1 cellular context compared by ENCODE assay signal in the genomic region with DNA sequence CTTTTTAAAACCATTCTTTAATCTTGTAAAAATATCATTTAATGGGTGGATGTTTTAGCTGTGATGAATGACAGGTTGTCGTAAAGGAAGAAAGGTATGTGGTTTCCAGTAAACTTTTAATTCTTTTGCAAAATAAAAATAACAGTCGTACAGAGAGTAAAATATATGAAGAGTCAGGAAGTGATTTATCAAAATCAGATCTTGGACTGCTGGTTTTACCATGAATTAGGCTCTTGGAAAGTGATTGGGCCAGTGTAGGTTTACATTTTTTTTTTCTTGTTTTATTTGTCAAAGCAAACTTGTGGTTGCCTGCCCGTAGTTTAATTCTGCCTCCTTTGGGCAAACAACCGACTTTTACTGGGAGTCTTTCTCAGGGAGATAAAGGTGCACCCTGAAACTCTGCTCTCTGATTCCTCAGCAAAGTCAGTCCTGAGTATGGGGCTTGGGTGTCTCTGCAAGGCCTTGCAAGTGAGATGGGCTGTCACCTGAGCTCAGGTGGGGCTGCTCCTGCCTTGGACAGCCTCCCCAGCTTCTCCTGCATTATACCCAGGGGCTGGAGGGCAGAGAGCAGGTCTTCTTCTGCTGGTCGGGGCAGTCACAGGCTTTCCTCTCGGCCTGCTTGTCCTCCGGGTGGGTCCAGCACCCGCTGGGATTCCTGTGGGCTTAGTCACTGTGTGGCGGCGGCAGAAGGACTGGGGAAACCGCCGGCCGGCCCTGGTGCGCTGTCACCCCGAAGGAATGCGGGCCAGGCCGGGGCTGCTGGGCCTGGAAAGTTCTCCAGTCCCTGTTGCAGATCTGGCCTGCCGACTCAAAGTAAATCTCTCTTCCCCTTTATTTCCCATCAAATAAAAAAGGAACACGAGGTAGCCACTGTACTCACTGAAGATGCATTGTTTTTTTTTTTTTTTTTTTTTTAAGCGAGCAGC.
TF ChIP-seq lines count a peak whose summit lies in the region.

No MANE protein-coding gene starts in this region.

TF ChIP-seq in SK-N-SH, 30 proteins besides CTCF, POLR2A, EP300 and RAD21 (continued from another document):
- TF ChIP-seq, protein P1, sequence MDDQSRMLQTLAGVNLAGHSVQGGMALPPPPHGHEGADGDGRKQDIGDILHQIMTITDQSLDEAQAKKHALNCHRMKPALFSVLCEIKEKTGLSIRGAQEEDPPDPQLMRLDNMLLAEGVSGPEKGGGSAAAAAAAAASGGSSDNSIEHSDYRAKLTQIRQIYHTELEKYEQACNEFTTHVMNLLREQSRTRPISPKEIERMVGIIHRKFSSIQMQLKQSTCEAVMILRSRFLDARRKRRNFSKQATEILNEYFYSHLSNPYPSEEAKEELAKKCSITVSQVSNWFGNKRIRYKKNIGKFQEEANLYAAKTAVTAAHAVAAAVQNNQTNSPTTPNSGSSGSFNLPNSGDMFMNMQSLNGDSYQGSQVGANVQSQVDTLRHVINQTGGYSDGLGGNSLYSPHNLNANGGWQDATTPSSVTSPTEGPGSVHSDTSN (IDR thresholded peaks at IDR 0.05): peak; percentile 71
- peak; percentile 69 for TF ChIP-seq NFIC (IDR thresholded peaks at IDR 0.05; ENCODE audit: borderline replicate concordance)
- TF ChIP-seq RXRA (IDR thresholded peaks at IDR 0.05; ENCODE audit: borderline replicate concordance, low read depth): peak; percentile 61; the same call in 1 of the 2 replicates
- TF ChIP-seq RFX5 (IDR thresholded peaks at IDR 0.05; ENCODE audit: low read length): no peak
- TF ChIP-seq, protein P2, sequence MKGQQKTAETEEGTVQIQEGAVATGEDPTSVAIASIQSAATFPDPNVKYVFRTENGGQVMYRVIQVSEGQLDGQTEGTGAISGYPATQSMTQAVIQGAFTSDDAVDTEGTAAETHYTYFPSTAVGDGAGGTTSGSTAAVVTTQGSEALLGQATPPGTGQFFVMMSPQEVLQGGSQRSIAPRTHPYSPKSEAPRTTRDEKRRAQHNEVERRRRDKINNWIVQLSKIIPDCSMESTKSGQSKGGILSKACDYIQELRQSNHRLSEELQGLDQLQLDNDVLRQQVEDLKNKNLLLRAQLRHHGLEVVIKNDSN (IDR thresholded peaks at IDR 0.05; ENCODE audit: borderline replicate concordance, low read depth): 0 out of 2 replicates have a peak, but pooled peaks have one; percentile 36
- 0 out of 2 replicates have a peak, but pooled peaks have one; percentile 30 for TF ChIP-seq MEF2A (IDR thresholded peaks at IDR 0.05; ENCODE audit: borderline replicate concordance, low read depth)
- 0 out of 2 replicates have a peak, but pooled peaks have one; percentile 61 for TF ChIP-seq YY1 (IDR thresholded peaks at IDR 0.05; ENCODE audit: low read depth)
- peak; percentile 49; the same call in 1 of the 2 replicates for TF ChIP-seq POLR2AphosphoS5 (IDR thresholded peaks at IDR 0.05; ENCODE audit: low read depth, low read length)
TF ChIP-seq in SK-N-SH: peak in this region for 15.
